In genomic region chr3:73029321-73029796, GRCh38 we compare ENCODE assay signal across 8 cellular contexts. TPM values are rescaled to one million over a fixed set of nuclear protein-coding genes. Genes with fewer than 3 reads are reported as not detected.
DNase-seq lines count a peak whose midpoint lies in the region; ATAC-seq lines count a peak whose summit lies in the region.

No MANE protein-coding gene starts in this region.

- H3K27ac Mint-ChIP-seq in activated CD4-positive, alpha-beta T cell treated with anti-CD3 and anti-CD28 coated beads for 36 hours = peak overlapping the region; percentile 82
- H3K27ac Mint-ChIP-seq in activated T-helper 17 cell treated with anti-CD3 and anti-CD28 coated beads, Interleukin-2, amount 50 U/mL, for 72 hours = peak overlapping the region; percentile 46

- CTCF ChIA-PET in activated CD4-positive, alpha-beta T cell treated with anti-CD3 and anti-CD28 coated beads for 36 hours (lab: Charles Lee) = interaction anchor here (1.0 to 2.2 kb wide), 2 partner anchors 21 to 27 kb away, joined by 5 to 8 read pairs; no protein-coding TSS in a partner anchor

- peak; percentile 94 for ATAC-seq in activated CD4-positive, alpha-beta T cell treated with anti-CD3 and anti-CD28 coated beads for 36 hours
- peak; percentile 94 for ATAC-seq in activated T-helper 17 cell treated with anti-CD3 and anti-CD28 coated beads, Interleukin-2, amount 50 U/mL, for 72 hours (replicated peaks)
- ATAC-seq in left cardiac atrium (peak; percentile 53 to 94), GM18868 (IDR thresholded peaks at IDR 0.05; ENCODE audit: unreplicated experiment) (no peak), HG03039 (IDR thresholded peaks at IDR 0.05; ENCODE audit: unreplicated experiment) (no peak), GM19463 (IDR thresholded peaks at IDR 0.05; ENCODE audit: unreplicated experiment) (no peak)
- peak; percentile 90 for ATAC-seq in stimulated activated naive CD8-positive, alpha-beta T cell treated with anti-CD3 and anti-CD28 coated beads, Interleukin-15, Interleukin-2, amounts not matched to agents 100 U/mL and 50 U/mL, for 24 hours

- peaks cover 35% of the 10 kb centered on the region for H3K36me3 Mint-ChIP-seq in activated CD4-positive, alpha-beta T cell treated with anti-CD3 and anti-CD28 coated beads for 36 hours (ENCODE audit: low read depth)
- H3K36me3 Mint-ChIP-seq in activated T-helper 17 cell treated with anti-CD3 and anti-CD28 coated beads, Interleukin-2, amount 50 U/mL, for 72 hours (ENCODE audit: low read depth) = peaks cover 42% of the 10 kb centered on the region

- POLR2A ChIA-PET in activated CD4-positive, alpha-beta T cell treated with anti-CD3 and anti-CD28 coated beads for 36 hours (lab: Charles Lee) = interaction anchor here (0.6 kb wide), 1 partner anchor 10 kb away, joined by 3 read pairs; no protein-coding TSS in a partner anchor

- no peak for DNase-seq in activated CD4-positive, alpha-beta T cell treated with anti-CD3 and anti-CD28 coated beads for 36 hours
- no peak for DNase-seq in activated CD4-positive, alpha-beta T cell treated with anti-CD3 and anti-CD28 coated beads, Interleukin-2, amount 50 U/mL, for 48 hours
- DNase-seq in left cardiac atrium = no peak
- no peak for DNase-seq in stimulated activated naive CD8-positive, alpha-beta T cell treated with anti-CD3 and anti-CD28 coated beads, Interleukin-15, Interleukin-2, amounts not matched to agents 100 U/mL and 50 U/mL, for 24 hours

- no peaks in the 10 kb centered on the region for H3K27me3 Mint-ChIP-seq in activated CD4-positive, alpha-beta T cell treated with anti-CD3 and anti-CD28 coated beads for 36 hours
- H3K27me3 Mint-ChIP-seq in activated T-helper 17 cell treated with anti-CD3 and anti-CD28 coated beads, Interleukin-2, amount 50 U/mL, for 72 hours = no peaks in the 10 kb centered on the region

- intact Hi-C loops in activated CD4-positive, alpha-beta T cell treated with anti-CD3 and anti-CD28 coated beads for 36 hours (cut with DNase I, micrococcal nuclease) = loop anchor here (1.0 kb wide), 5 partner anchors 9 to 52 kb away; no protein-coding TSS in a partner anchor
- intact Hi-C loops in left cardiac atrium (cut with DNase I) = no loop called here

- H3K9me3 Mint-ChIP-seq in activated CD4-positive, alpha-beta T cell treated with anti-CD3 and anti-CD28 coated beads for 36 hours (ENCODE audit: low read depth) = no peaks in the 10 kb centered on the region
- H3K9me3 Mint-ChIP-seq in activated T-helper 17 cell treated with anti-CD3 and anti-CD28 coated beads, Interleukin-2, amount 50 U/mL, for 72 hours = peaks cover 3% of the 10 kb centered on the region

- peak overlapping the region; percentile 2 for H3K4me3 Mint-ChIP-seq in activated CD4-positive, alpha-beta T cell treated with anti-CD3 and anti-CD28 coated beads for 36 hours
- peak overlapping the region; percentile 47 for H3K4me3 Mint-ChIP-seq in activated T-helper 17 cell treated with anti-CD3 and anti-CD28 coated beads, Interleukin-2, amount 50 U/mL, for 72 hours

- H3K4me1 Mint-ChIP-seq in activated CD4-positive, alpha-beta T cell treated with anti-CD3 and anti-CD28 coated beads for 36 hours = peaks cover 89% of the 10 kb centered on the region
- peaks cover 57% of the 10 kb centered on the region for H3K4me1 Mint-ChIP-seq in activated T-helper 17 cell treated with anti-CD3 and anti-CD28 coated beads, Interleukin-2, amount 50 U/mL, for 72 hours

RNA-seq across cellular contexts. Expression of gene EBLN2, which starts 32.1 kb away (rescaled TPM):
- 1 to 10 TPM; 4.7 to 5.2 TPM for total RNA-seq in activated CD4-positive, alpha-beta T cell treated with anti-CD3 and anti-CD28 coated beads for 36 hours
- 1 to 10 TPM; 8.2 to 9.8 TPM for total RNA-seq in activated T-helper 17 cell treated with anti-CD3 and anti-CD28 coated beads, Interleukin-2, amount 50 U/mL, for 72 hours
- total RNA-seq in left cardiac atrium = 1 to 10 TPM; 1.5 to 1.6 TPM

RNA-seq across cellular contexts. Expression of gene PPP4R2, which starts 32.7 kb away (rescaled TPM):
- 10 to 100 TPM; 75.1 to 91.5 TPM for total RNA-seq in activated CD4-positive, alpha-beta T cell treated with anti-CD3 and anti-CD28 coated beads for 36 hours
- total RNA-seq in activated T-helper 17 cell treated with anti-CD3 and anti-CD28 coated beads, Interleukin-2, amount 50 U/mL, for 72 hours = 10 to 100 TPM; 87.8 to 95.0 TPM
- 10 to 100 TPM; 48.1 to 65.3 TPM for total RNA-seq in left cardiac atrium

Comparison
In these comparisons a context has a peak if more than half of its experiments do, and no peak if none do; other contexts are left out.
1. ATAC-seq: peak in activated CD4-positive, alpha-beta T cell treated with anti-CD3 and anti-CD28 coated beads for 36 hours (single experiment), activated T-helper 17 cell treated with anti-CD3 and anti-CD28 coated beads, Interleukin-2, amount 50 U/mL, for 72 hours (single experiment), left cardiac atrium (2 of 2) and stimulated activated naive CD8-positive, alpha-beta T cell treated with anti-CD3 and anti-CD28 coated beads, Interleukin-15, Interleukin-2, amounts not matched to agents 100 U/mL and 50 U/mL, for 24 hours (single experiment); none in GM18868 (single experiment), HG03039 (single experiment) and GM19463 (single experiment).
2. intact Hi-C loops: an anchor here in activated CD4-positive, alpha-beta T cell treated with anti-CD3 and anti-CD28 coated beads for 36 hours (1.0 kb wide); none called in left cardiac atrium.